In genomic region chr5:172800088-172800551, GRCh38 we compare ENCODE assay signal across 8 cellular contexts. TPM values are rescaled to one million over a fixed set of nuclear protein-coding genes. Genes with fewer than 3 reads are reported as not detected.
DNase-seq lines count a peak whose midpoint lies in the region; ATAC-seq and TF ChIP-seq lines count a peak whose summit lies in the region.

No MANE protein-coding gene starts in this region.

- H2BK5ac ChIP-seq in neuronal stem cell (ENCODE audit: low read length), result no peak overlapping the region

- no peak overlapping the region for H3K4ac ChIP-seq in neuronal stem cell (ENCODE audit: low read length)

- H3K27ac ChIP-seq in RWPE2 (ENCODE audit: poor library complexity, severe bottlenecking) (peak overlapping the region; percentile 96), neuronal stem cell (replicated peaks; ENCODE audit: low read length) (no peak overlapping the region)

- no peak overlapping the region for H3K14ac ChIP-seq in neuronal stem cell (ENCODE audit: low read length)

- H3K18ac ChIP-seq in neuronal stem cell (ENCODE audit: low read length), result peak overlapping the region; percentile 48

- no peaks in the 10 kb centered on the region for H3K9me3 ChIP-seq in RWPE2 (ENCODE audit: severe bottlenecking)
- H3K9me3 ChIP-seq in neuronal stem cell (replicated peaks in 1 of 2; ENCODE audit: control insufficient read depth in 2 of 2, insufficient read depth in 1 of 2, low read depth in 1 of 2, low read length in 2 of 2), result no peaks in the 10 kb centered on the region

- no peaks in the 10 kb centered on the region for H3K79me1 ChIP-seq in neuronal stem cell (ENCODE audit: low read depth, low read length)

- H2BK120ac ChIP-seq in neuronal stem cell (ENCODE audit: low read depth, low read length), result no peak overlapping the region

- H3K4me1 ChIP-seq in RWPE2 (ENCODE audit: insufficient read depth, poor library complexity, severe bottlenecking) (peaks cover 58% of the 10 kb centered on the region), neuronal stem cell (ENCODE audit: control insufficient read depth in 2 of 2, insufficient read depth in 1 of 2, low read depth in 1 of 2, low read length in 2 of 2) (peaks cover 0 to 2% of the 10 kb centered on the region in 2 donors)

- no peak overlapping the region for H4K91ac ChIP-seq in neuronal stem cell (ENCODE audit: low read depth, low read length, poor library complexity)

- no peak for TF ChIP-seq CTCF in RWPE2 (IDR thresholded peaks at IDR 0.05; ENCODE audit: poor library complexity, severe bottlenecking)
- no peak for TF ChIP-seq CTCF in fibroblast of pulmonary artery (IDR thresholded peaks at IDR 0.05; ENCODE audit: low read length, missing control alignments)
- TF ChIP-seq CTCF in GM20000 (IDR thresholded peaks at IDR 0.05; ENCODE audit: extremely low read depth, missing control alignments), result no peak

- ATAC-seq in RWPE2 (ENCODE audit: low read depth), result peak; percentile 79
- no peak for ATAC-seq in GM21367 (IDR thresholded peaks at IDR 0.05; ENCODE audit: unreplicated experiment)
- no peak for ATAC-seq in GM18502 (IDR thresholded peaks at IDR 0.05; ENCODE audit: poor library complexity, unreplicated experiment)

- no peak overlapping the region for H2AK5ac ChIP-seq in neuronal stem cell (ENCODE audit: low read depth, low read length)

- H2BK15ac ChIP-seq in neuronal stem cell (ENCODE audit: low read length), result peak overlapping the region; percentile 57

- no peak overlapping the region for H3K23ac ChIP-seq in neuronal stem cell (ENCODE audit: low read depth, low read length, poor library complexity)

- H3K27me3 ChIP-seq in RWPE2 (ENCODE audit: insufficient read depth, poor library complexity, severe bottlenecking) (no peaks in the 10 kb centered on the region), neuronal stem cell (ENCODE audit: control insufficient read depth in 3 of 3, insufficient read depth in 3 of 3, low read depth in 1 of 3, low read length in 3 of 3) (no peaks in the 10 kb centered on the region)

- no peak overlapping the region for H2BK12ac ChIP-seq in neuronal stem cell (ENCODE audit: low read length)

- H3K4me2 ChIP-seq in neuronal stem cell (ENCODE audit: insufficient read depth, low read length, poor library complexity, severe bottlenecking), result no peak overlapping the region

- H3K36me3 ChIP-seq in RWPE2 (ENCODE audit: low read depth), result no peaks in the 10 kb centered on the region
- no peaks in the 10 kb centered on the region for H3K36me3 ChIP-seq in neuronal stem cell (replicated peaks in 1 of 2; ENCODE audit: control insufficient read depth in 2 of 2, insufficient read depth in 2 of 2, low read length in 2 of 2)

- H4K8ac ChIP-seq in neuronal stem cell (ENCODE audit: low read depth, low read length), result no peak overlapping the region

- WGBS in neuronal stem cell (ENCODE audit: extremely low coverage in 2 of 2, insufficient read length in 2 of 2, insufficient replicate concordance in 1 of 2), 2 donors, result no CpG with 5 or more reads among the region's 16 CpGs

- H2AFZ ChIP-seq in neuronal stem cell (ENCODE audit: low read length), result peak overlapping the region; percentile 84

- H3K4me3 ChIP-seq in RWPE2 (ENCODE audit: severe bottlenecking) (no peak overlapping the region), fibroblast of pulmonary artery (replicated peaks; ENCODE audit: low read depth, low read length) (no peak overlapping the region), neuronal stem cell (ENCODE audit: low read length in 2 of 2) (no peak overlapping the region)

- DNase-seq in Ammon's horn (ENCODE audit: low spot score), result peak; percentile 82
- peak; percentile 97 for DNase-seq in RWPE2 (ENCODE audit: low spot score)
- DNase-seq in fibroblast of pulmonary artery (ENCODE audit: low read depth), result peak; percentile 96
- no peak for DNase-seq in neuronal stem cell (ENCODE audit: low spot score)
- DNase-seq in activated gamma-delta T cell treated with Interleukin-2 at 50 U/mL for 16 hours, result no peak
- DNase-seq in GM20000 (ENCODE audit: low spot score), result no peak

- H3K9ac ChIP-seq in neuronal stem cell (ENCODE audit: low read depth, low read length, poor library complexity), result no peak overlapping the region

RNA-seq across cellular contexts. Expression of gene DUSP1, which starts 29.1 kb away (rescaled TPM):
- 10.2 TPM for polyA plus RNA-seq in neuronal stem cell (2013, experiment 1 of 2)
- polyA plus RNA-seq in neuronal stem cell (2013, experiment 2 of 2), result 10.0 TPM

RNA-seq across cellular contexts. Expression of gene ERGIC1, which starts 33.9 kb away (rescaled TPM):
- 73.5 TPM for polyA plus RNA-seq in neuronal stem cell (2013, experiment 1 of 2)
- polyA plus RNA-seq in neuronal stem cell (2013, experiment 2 of 2), result 73.3 TPM

Comparison
In these comparisons a context has a peak if more than half of its experiments do, and no peak if none do; other contexts are left out.
1. DNase-seq: peak in Ammon's horn (single experiment), RWPE2 (single experiment) and fibroblast of pulmonary artery (single experiment); none in neuronal stem cell (single experiment), activated gamma-delta T cell treated with Interleukin-2 at 50 U/mL for 16 hours (single experiment) and GM20000 (single experiment).